ENCODE assay signal across 7 cellular contexts in genomic region chr6:169162968-169163903, GRCh38.
DNase-seq lines count a peak whose midpoint lies in the region; ATAC-seq, FAIRE-seq and TF ChIP-seq lines count a peak whose summit lies in the region.

No MANE protein-coding gene starts in this region.

- TF ChIP-seq POLR2A in H54 (IDR thresholded peaks at IDR 0.05; ENCODE audit: low read depth, low read length) = 0 out of 2 replicates have a peak, but pooled peaks have one; percentile 16

- DNase-seq in H54 (ENCODE audit: insufficient read length, low spot score) (peak; percentile 85), SJSA1 (ENCODE audit: low read depth in 1 of 2, low spot score in 2 of 2) (peak; percentile 98 to 99), fibroblast of the aortic adventitia (ENCODE audit: low read depth) (peak; percentile 98), NCI-H510A treated with DMSO at 0.1 percent for 48 hours (lab: John Stamatoyannopoulos, UW) (no peak), retina (no peak)

- H3K4me1 ChIP-seq in SJSA1 (replicated peaks) (peaks cover 61% of the 10 kb centered on the region), skeletal muscle satellite cell (ENCODE audit: control insufficient read depth, insufficient read depth, low read length) (peaks cover 49% of the 10 kb centered on the region)

- H3K9ac ChIP-seq in skeletal muscle satellite cell (ENCODE audit: low read depth, low read length) = peak overlapping the region; percentile 61

- H3K9me3 ChIP-seq in SJSA1 (replicated peaks) = no peaks in the 10 kb centered on the region
- H3K9me3 ChIP-seq in skeletal muscle satellite cell (replicated peaks; ENCODE audit: low read length) = no peaks in the 10 kb centered on the region

- H3K27me3 ChIP-seq in SJSA1 (replicated peaks) (no peaks in the 10 kb centered on the region), skeletal muscle satellite cell (ENCODE audit: control insufficient read depth, insufficient read depth, low read length) (no peaks in the 10 kb centered on the region)

- FAIRE-seq in H54 (lab: Jason Lieb, UNC) = peak; percentile 6

- no peak for ATAC-seq in HG03571 (IDR thresholded peaks at IDR 0.05; ENCODE audit: unreplicated experiment)

- H3K36me3 ChIP-seq in SJSA1 = peaks cover 44% of the 10 kb centered on the region
- H3K36me3 ChIP-seq in skeletal muscle satellite cell (ENCODE audit: insufficient read depth, low read length) = no peaks in the 10 kb centered on the region

- H3K4me2 ChIP-seq in skeletal muscle satellite cell (ENCODE audit: low read length) = peak overlapping the region; percentile 55

- no peak for TF ChIP-seq CTCF in fibroblast of the aortic adventitia (IDR thresholded peaks at IDR 0.05; ENCODE audit: insufficient read depth, low read length)

- H3K27ac ChIP-seq in SJSA1 = peak overlapping the region; percentile 97

- H3K4me3 ChIP-seq in SJSA1 (peak overlapping the region; percentile 34), fibroblast of the aortic adventitia (ENCODE audit: low read depth, low read length) (peak overlapping the region; percentile 25), skeletal muscle satellite cell (ENCODE audit: low read length) (peak overlapping the region; percentile 40)

Comparison
In these comparisons a context has a peak if more than half of its experiments do, and no peak if none do; other contexts are left out.
1. DNase-seq: peak in H54 (single experiment), SJSA1 (2 of 2) and fibroblast of the aortic adventitia (single experiment); none in NCI-H510A treated with DMSO at 0.1 percent for 48 hours (single experiment) and retina (single experiment).
2. Peak in every context shown above with its lines, with median percentiles within 50 percentile points of each other: H3K4me3 ChIP-seq.